Comparison of ENCODE assay signal across 33 cellular contexts in the genomic region with DNA sequence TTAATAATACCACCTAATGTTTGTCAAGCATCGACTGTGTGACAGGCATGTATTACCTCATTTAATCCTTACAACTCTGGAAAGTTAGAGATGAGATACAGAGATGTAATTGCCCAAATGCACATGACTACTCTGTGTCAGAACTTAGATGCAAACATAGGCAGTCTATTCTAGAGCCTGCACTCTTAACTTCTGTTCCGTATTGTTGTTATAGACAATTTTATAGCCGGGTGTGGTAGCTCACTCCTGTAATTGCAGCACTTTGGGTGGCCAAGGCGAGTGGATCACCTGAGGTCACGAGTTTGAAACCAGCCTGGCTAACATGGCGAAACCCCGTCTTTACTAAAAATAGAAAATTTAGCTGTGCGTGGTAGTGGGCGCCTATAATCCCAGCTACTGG. TPM values are rescaled to one million over a fixed set of nuclear protein-coding genes. Genes with fewer than 3 reads are reported as not detected.
"Had no signal": no experiment of that assay in that cellular context is flagged by ENCODE, and none has a peak within 500 bp of the region (broad histone marks: within the 10 kb centered on the region; RNA-seq: fewer than 3 reads in every experiment).

No MANE protein-coding gene starts in this region.

- DNase-seq: activated B cell treated with CpG ODN at 0.5 μM for 24 hours; activated CD4-positive, alpha-beta memory T cell treated with anti-CD3 and anti-CD28 coated beads for 36 hours; activated CD4-positive, alpha-beta T cell treated with anti-CD3 and anti-CD28 coated beads for 4 hours; activated CD4-positive, alpha-beta T cell treated with anti-CD3 and anti-CD28 coated beads, Interleukin-2, amount 10 ng/mL, durations not matched to agents 24 days and 14 days; activated CD4-positive, alpha-beta T cell treated with anti-CD3 and anti-CD28 coated beads, Interleukin-2, amount 50 U/mL, for 1 hour; activated CD4-positive, alpha-beta T cell treated with anti-CD3 and anti-CD28 coated beads, Interleukin-2, amount 50 U/mL, for 4 hours; activated CD4-positive, CD25-positive, alpha-beta regulatory T cell treated with anti-CD3 and anti-CD28 coated beads, Interleukin-2, amount 50 U/mL, for 72 hours; activated CD8-positive, alpha-beta memory T cell treated with anti-CD3 and anti-CD28 coated beads, Interleukin-2, amount 50 U/mL, for 4 hours; activated CD8-positive, alpha-beta T cell treated with anti-CD3 and anti-CD28 coated beads for 36 hours; activated effector memory CD4-positive, alpha-beta T cell treated with anti-CD3 and anti-CD28 coated beads, Interleukin-2, amount 50 U/mL, for 16 hours; activated gamma-delta T cell treated with Interleukin-2 at 50 U/mL for 16 hours; activated naive CD4-positive, alpha-beta T cell; activated naive CD4-positive, alpha-beta T cell treated with anti-CD3 and anti-CD28 coated beads for 36 hours; activated naive CD4-positive, alpha-beta T cell treated with anti-CD3 and anti-CD28 coated beads, Interleukin-2, amount 50 U/mL, for 16 hours; activated naive CD8-positive, alpha-beta T cell treated with anti-CD3 and anti-CD28 coated beads for 36 hours; activated T-cell treated with anti-CD3 and anti-CD28 coated beads for 4 hours; activated T-cell treated with anti-CD3 and anti-CD28 coated beads, Interleukin-2, amount 50 U/mL, for 1 hour; activated T-cell treated with anti-CD3 and anti-CD28 coated beads, Interleukin-2, amount 50 U/mL, for 4 hours; activated T-cell treated with anti-CD3 and anti-CD28 coated beads, Interleukin-2, amount 50 U/mL, for 72 hours; adrenal gland; amniotic stem cell; aorta; body of pancreas; brain microvascular endothelial cell; central memory CD4-positive, alpha-beta T cell; T-helper 2 cell; T-helper 9 cell had no signal

- ATAC-seq: activated CD8-positive, alpha-beta T cell treated with anti-CD3 and anti-CD28 coated beads for 36 hours; activated naive CD4-positive, alpha-beta T cell treated with anti-CD3 and anti-CD28 coated beads, Interleukin-2, amount 50 U/mL, for 72 hours; activated T-cell treated with anti-CD3 and anti-CD28 coated beads, Interleukin-2, amount 50 U/mL, for 4 hours; activated T-cell treated with anti-CD3 and anti-CD28 coated beads, Interleukin-2, amount 50 U/mL, for 72 hours; activated T-helper 17 cell treated with anti-CD3 and anti-CD28 coated beads, Interleukin-2, amount 50 U/mL, for 72 hours; body of pancreas had no signal

- H3K9me3 ChIP-seq: adrenal gland, body of pancreas, breast epithelium had no signal

- H3K36me3 ChIP-seq: breast epithelium had no signal

- H3K4me3 ChIP-seq: adrenal gland, body of pancreas, breast epithelium had no signal

- FAIRE-seq: astrocyte, TTC549 had no signal

- H3K4me1 ChIP-seq: adrenal gland, breast epithelium had no signal

RNA-seq across cellular contexts. Expression of gene SGK2, which starts 46.9 kb away (rescaled TPM):
- total RNA-seq: activated T-helper 1 cell treated with anti-CD3 and anti-CD28 coated beads, Interleukin-12 subunit alpha, Interleukin-12 subunit beta, Interleukin-2, Interleukin-4 antibody, amounts not matched to agents 30 ng/mL and 10 ng/mL and 1 ng/mL, durations not matched to agents 14 hours and 24 hours and 36 hours had no signal
